ENCODE assay signal across 8 cellular contexts in the genomic region with DNA sequence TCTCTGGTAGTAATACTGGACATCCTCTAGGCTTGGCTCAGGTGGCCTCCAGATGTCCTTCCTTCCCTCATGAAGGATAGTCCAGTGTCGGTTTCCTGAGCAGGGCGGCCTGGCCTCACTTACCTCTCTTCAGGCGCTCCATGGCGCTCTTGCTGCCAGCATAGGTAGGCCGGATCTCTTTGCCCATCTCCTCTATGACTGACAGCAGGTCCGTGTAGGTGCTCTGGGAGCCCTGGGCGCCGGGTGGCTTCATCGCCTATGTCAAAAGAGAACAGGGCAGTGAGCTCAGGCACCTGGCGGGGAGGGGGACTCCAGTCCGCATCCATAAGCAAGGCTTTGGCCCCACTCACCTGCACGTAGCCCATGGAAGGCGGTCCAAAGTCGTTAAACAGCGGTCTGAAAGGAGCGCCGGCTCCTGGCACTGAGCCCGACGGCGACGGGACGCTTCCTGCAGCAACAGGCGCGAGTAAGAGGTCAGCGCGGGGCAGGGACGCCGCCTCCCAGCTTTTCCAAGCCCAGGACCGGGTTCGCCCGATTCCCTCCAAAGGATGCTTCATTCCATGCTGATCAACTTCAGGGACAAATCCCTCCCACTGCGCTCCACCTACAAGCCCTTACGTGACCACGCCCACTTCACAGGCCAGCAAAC. TPM values are rescaled to one million over a fixed set of nuclear protein-coding genes. Genes with fewer than 3 reads are reported as not detected.
A peak's percentile ranks its signal among the peaks of the same experiment; 100 is the strongest.
DNase-seq lines count a peak whose midpoint lies in the region; ATAC-seq and TF ChIP-seq lines count a peak whose summit lies in the region.

No MANE protein-coding gene starts in this region.

- H3K9me3 ChIP-seq in right atrium auricular region, result no peaks in the 10 kb centered on the region

- H3K4me1 Mint-ChIP-seq in activated naive CD8-positive, alpha-beta T cell treated with anti-CD3 and anti-CD28 coated beads, Interleukin-2, amount 10 ng/mL, durations not matched to agents 7 days and 5 days, result peaks cover 33% of the 10 kb centered on the region

- no peaks in the 10 kb centered on the region for H3K9me3 Mint-ChIP-seq in activated naive CD8-positive, alpha-beta T cell treated with anti-CD3 and anti-CD28 coated beads, Interleukin-2, amount 10 ng/mL, durations not matched to agents 7 days and 5 days

- H3K27me3 ChIP-seq in right atrium auricular region, result no peaks in the 10 kb centered on the region

- H3K4me3 ChIP-seq in LNCaP clone FGC (ENCODE audit: low read depth, low read length), result peak overlapping the region; percentile 67
- peak overlapping the region; percentile 69 to 75 for H3K4me3 ChIP-seq in right atrium auricular region

- peaks cover 9% of the 10 kb centered on the region for H3K36me3 ChIP-seq in right atrium auricular region

- H3K27me3 Mint-ChIP-seq in activated naive CD8-positive, alpha-beta T cell treated with anti-CD3 and anti-CD28 coated beads, Interleukin-2, amount 10 ng/mL, durations not matched to agents 7 days and 5 days, result peaks cover 14% of the 10 kb centered on the region

- H3K27ac Mint-ChIP-seq in activated naive CD8-positive, alpha-beta T cell treated with anti-CD3 and anti-CD28 coated beads, Interleukin-2, amount 10 ng/mL, durations not matched to agents 7 days and 5 days, result peak overlapping the region; percentile 94

- peaks cover 9% of the 10 kb centered on the region for H3K36me3 Mint-ChIP-seq in activated naive CD8-positive, alpha-beta T cell treated with anti-CD3 and anti-CD28 coated beads, Interleukin-2, amount 10 ng/mL, durations not matched to agents 7 days and 5 days

- peak overlapping the region; percentile 99 for H3K27ac ChIP-seq in right atrium auricular region

- POLR2A ChIA-PET in activated naive CD8-positive, alpha-beta T cell treated with anti-CD3 and anti-CD28 coated beads, Interleukin-2, amount 10 ng/mL, durations not matched to agents 7 days and 5 days (lab: Charles Lee), result interaction anchor here (0.9 to 1.6 kb wide), 8 partner anchors 24 to 116 kb away, joined by 3 to 9 read pairs (median 4); a partner anchor contains a TSS

- peaks cover 0 to 54% of the 10 kb centered on the region in 2 donors for H3K4me1 ChIP-seq in right atrium auricular region

- no peak for TF ChIP-seq CTCF in LNCaP clone FGC (IDR thresholded peaks at IDR 0.05; ENCODE audit: control insufficient read depth, extremely low read depth, insufficient read depth)
- TF ChIP-seq CTCF in right atrium auricular region (IDR thresholded peaks at IDR 0.05), result no peak

- ATAC-seq in activated naive CD8-positive, alpha-beta T cell treated with anti-CD3 and anti-CD28 coated beads, Interleukin-2, amount 10 ng/mL, durations not matched to agents 7 days and 5 days (ENCODE audit: low read depth), result no peak

- peak overlapping the region; percentile 93 for H3K4me3 Mint-ChIP-seq in activated naive CD8-positive, alpha-beta T cell treated with anti-CD3 and anti-CD28 coated beads, Interleukin-2, amount 10 ng/mL, durations not matched to agents 7 days and 5 days

- peak; percentile 77 for DNase-seq in EL
- peak; percentile 83 for DNase-seq in LNCaP clone FGC (ENCODE audit: low read depth)
- no peak for DNase-seq in activated naive CD8-positive, alpha-beta T cell treated with anti-CD3 and anti-CD28 coated beads, Interleukin-2, amount 10 ng/mL, durations not matched to agents 7 days and 5 days
- peak; percentile 84 for DNase-seq in right atrium auricular region (ENCODE audit: low spot score)
- DNase-seq in pulmonary artery endothelial cell (ENCODE audit: low read depth, low spot score), result peak; percentile 49
- no peak for DNase-seq in 8988T
- no peak for DNase-seq in GM19240 (ENCODE audit: insufficient read length, low spot score)
- DNase-seq in germinal center (ENCODE audit: low spot score), result no peak

RNA-seq across cellular contexts. Expression of a gene that starts 0.6 kb away (rescaled TPM):
- total RNA-seq in activated naive CD8-positive, alpha-beta T cell treated with anti-CD3 and anti-CD28 coated beads, Interleukin-2, amount 10 ng/mL, durations not matched to agents 7 days and 5 days, result 100 to 1,000 TPM in 1 of 2 experiments, 10 to 100 TPM in 1; 94.6 to 101 TPM
- 10 to 100 TPM; 49.1 to 70.0 TPM for total RNA-seq in right atrium auricular region
- 14.8 and 23.0 TPM in 2 replicates for total RNA-seq in pulmonary artery endothelial cell

RNA-seq across cellular contexts. Expression of a gene that starts 2.2 kb away (rescaled TPM):
- total RNA-seq in activated naive CD8-positive, alpha-beta T cell treated with anti-CD3 and anti-CD28 coated beads, Interleukin-2, amount 10 ng/mL, durations not matched to agents 7 days and 5 days, result 100 to 1,000 TPM; 125 to 132 TPM
- 10 to 100 TPM; 10.7 to 30.7 TPM for total RNA-seq in right atrium auricular region
- 15.5 and 16.4 TPM in 2 replicates for total RNA-seq in pulmonary artery endothelial cell

RNA-seq across cellular contexts. Expression of a gene that starts 15.9 kb away (rescaled TPM):
- not detected for total RNA-seq in activated naive CD8-positive, alpha-beta T cell treated with anti-CD3 and anti-CD28 coated beads, Interleukin-2, amount 10 ng/mL, durations not matched to agents 7 days and 5 days
- total RNA-seq in right atrium auricular region (not detected), pulmonary artery endothelial cell (not detected in 2 replicates)

RNA-seq across cellular contexts. Expression of a gene that starts 24.5 kb away (rescaled TPM):
- total RNA-seq in activated naive CD8-positive, alpha-beta T cell treated with anti-CD3 and anti-CD28 coated beads, Interleukin-2, amount 10 ng/mL, durations not matched to agents 7 days and 5 days, result 100 to 1,000 TPM; 161 to 166 TPM
- total RNA-seq in right atrium auricular region (10 to 100 TPM; 49.2 to 78.0 TPM), pulmonary artery endothelial cell (77.2 and 91.2 TPM in 2 replicates)

RNA-seq across cellular contexts. Expression of a gene that starts 38.3 kb away (rescaled TPM):
- 10 to 100 TPM; 63.2 to 69.1 TPM for total RNA-seq in activated naive CD8-positive, alpha-beta T cell treated with anti-CD3 and anti-CD28 coated beads, Interleukin-2, amount 10 ng/mL, durations not matched to agents 7 days and 5 days
- total RNA-seq in right atrium auricular region (100 to 1,000 TPM in 1 of 2 donors, 10 to 100 TPM in 1; 74.4 to 140 TPM), pulmonary artery endothelial cell (14.4 and 15.7 TPM in 2 replicates)

Comparison
In these comparisons a context has a peak if more than half of its experiments do, and no peak if none do; other contexts are left out.
1. DNase-seq: peak in EL (single experiment), LNCaP clone FGC (single experiment), right atrium auricular region (single experiment) and pulmonary artery endothelial cell (single experiment); none in activated naive CD8-positive, alpha-beta T cell treated with anti-CD3 and anti-CD28 coated beads, Interleukin-2, amount 10 ng/mL, durations not matched to agents 7 days and 5 days (single experiment), 8988T (single experiment), GM19240 (single experiment) and germinal center (single experiment).